Comparison of ENCODE assay signal across 19 cellular contexts in the genomic region with DNA sequence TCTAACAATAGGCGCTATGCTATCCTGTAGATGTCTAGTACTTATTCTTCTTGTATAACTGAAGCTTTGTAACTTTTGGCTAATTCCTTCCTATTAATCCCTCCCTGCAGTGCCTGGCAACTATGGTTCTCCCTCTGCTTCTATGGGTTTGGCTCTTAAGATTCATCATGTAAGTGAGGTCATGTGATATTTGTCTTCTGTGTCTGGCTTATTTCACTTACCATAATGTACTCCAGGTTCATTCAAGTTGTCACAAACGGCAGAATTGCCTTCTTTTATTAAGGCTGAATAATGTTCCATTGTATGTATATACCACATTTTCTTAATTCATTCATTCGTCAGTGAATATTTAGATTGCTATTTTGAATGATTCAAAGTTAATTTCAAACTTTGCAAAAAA.
"Had no signal": no experiment of that assay in that cellular context is flagged by ENCODE, and none has a peak within 500 bp of the region (broad histone marks: within the 10 kb centered on the region; RNA-seq: fewer than 3 reads in every experiment).

No MANE protein-coding gene starts in this region.

- H3K27ac ChIP-seq: coronary artery, gastrocnemius medialis, psoas muscle, skin epidermis, thoracic aorta, tibial nerve, upper lobe of left lung had no signal

- H3K36me3 ChIP-seq: gastrocnemius medialis, thoracic aorta, tibial nerve, upper lobe of left lung had no signal

- H3K27me3 ChIP-seq: gastrocnemius medialis, tibial nerve, upper lobe of left lung had no signal

- H3K9me3 ChIP-seq: gastrocnemius medialis, mucosa of descending colon, thoracic aorta, tibial nerve, upper lobe of left lung had no signal

- DNase-seq: effector memory CD8-positive, alpha-beta T cell; foreskin fibroblast; gastrocnemius medialis; head of caudate nucleus; mucosa of descending colon; naive thymus-derived CD8-positive, alpha-beta T cell; nucleus accumbens; posterior cingulate gyrus; psoas muscle; right cardiac atrium; stimulated activated CD4-positive, alpha-beta T cell treated with anti-CD3 and anti-CD28 coated beads, Interleukin-15, amount 100 ng/mL, for 24 hours; stimulated activated CD4-positive, alpha-beta T cell treated with anti-CD3 and anti-CD28 coated beads, Interleukin-2, amount 100 ng/mL, for 48 hours; stimulated activated naive B cell treated with anti-CD40 and anti-IgM and Interleukin-4, amounts not matched to agents 10 μg/mL and 1 μg/mL and 100 μg/mL, for 72 hours; upper lobe of left lung had no signal

- H3K4me1 ChIP-seq: gastrocnemius medialis, psoas muscle, upper lobe of left lung had no signal

- H3K4me3 ChIP-seq: coronary artery, gastrocnemius medialis, lung, mucosa of descending colon, psoas muscle, skin epidermis, thoracic aorta, tibial nerve, upper lobe of left lung had no signal
